1 cellular context compared by ENCODE assay signal in the genomic region with DNA sequence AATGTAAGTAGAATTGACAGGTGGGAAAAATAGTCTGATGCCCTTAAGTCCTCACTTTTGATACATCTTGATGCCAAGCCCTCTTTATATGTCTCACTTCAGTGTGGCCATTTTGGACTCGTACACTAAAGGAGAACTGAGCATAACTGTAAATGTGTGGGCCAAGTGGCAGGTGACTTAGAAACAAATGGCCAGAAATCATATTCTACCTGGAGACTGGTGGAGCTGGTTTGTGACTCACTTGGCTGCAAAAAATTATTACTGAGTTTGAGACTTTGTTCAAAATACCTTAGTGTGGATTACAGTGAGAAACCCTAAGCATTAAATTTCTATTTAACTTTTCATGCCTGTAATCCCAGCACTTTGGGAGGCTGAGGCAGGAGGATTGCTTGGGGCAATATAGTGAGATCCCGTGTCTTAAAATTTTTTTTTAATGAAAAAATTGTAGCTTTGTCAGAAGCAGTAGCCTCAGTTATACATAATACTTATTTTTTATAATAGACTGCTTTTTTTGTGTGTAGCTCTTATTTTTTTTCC.
TF ChIP-seq lines count a peak whose summit lies in the region.

No MANE protein-coding gene starts in this region.

TF ChIP-seq in HCT116, 20 proteins besides CTCF, POLR2A, EP300 and RAD21 (continued from another document):
- TF ChIP-seq, protein P1, sequence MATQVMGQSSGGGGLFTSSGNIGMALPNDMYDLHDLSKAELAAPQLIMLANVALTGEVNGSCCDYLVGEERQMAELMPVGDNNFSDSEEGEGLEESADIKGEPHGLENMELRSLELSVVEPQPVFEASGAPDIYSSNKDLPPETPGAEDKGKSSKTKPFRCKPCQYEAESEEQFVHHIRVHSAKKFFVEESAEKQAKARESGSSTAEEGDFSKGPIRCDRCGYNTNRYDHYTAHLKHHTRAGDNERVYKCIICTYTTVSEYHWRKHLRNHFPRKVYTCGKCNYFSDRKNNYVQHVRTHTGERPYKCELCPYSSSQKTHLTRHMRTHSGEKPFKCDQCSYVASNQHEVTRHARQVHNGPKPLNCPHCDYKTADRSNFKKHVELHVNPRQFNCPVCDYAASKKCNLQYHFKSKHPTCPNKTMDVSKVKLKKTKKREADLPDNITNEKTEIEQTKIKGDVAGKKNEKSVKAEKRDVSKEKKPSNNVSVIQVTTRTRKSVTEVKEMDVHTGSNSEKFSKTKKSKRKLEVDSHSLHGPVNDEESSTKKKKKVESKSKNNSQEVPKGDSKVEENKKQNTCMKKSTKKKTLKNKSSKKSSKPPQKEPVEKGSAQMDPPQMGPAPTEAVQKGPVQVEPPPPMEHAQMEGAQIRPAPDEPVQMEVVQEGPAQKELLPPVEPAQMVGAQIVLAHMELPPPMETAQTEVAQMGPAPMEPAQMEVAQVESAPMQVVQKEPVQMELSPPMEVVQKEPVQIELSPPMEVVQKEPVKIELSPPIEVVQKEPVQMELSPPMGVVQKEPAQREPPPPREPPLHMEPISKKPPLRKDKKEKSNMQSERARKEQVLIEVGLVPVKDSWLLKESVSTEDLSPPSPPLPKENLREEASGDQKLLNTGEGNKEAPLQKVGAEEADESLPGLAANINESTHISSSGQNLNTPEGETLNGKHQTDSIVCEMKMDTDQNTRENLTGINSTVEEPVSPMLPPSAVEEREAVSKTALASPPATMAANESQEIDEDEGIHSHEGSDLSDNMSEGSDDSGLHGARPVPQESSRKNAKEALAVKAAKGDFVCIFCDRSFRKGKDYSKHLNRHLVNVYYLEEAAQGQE (IDR thresholded peaks at IDR 0.05; ENCODE audit: low read depth) = no peak
